ENCODE assay signal across 9 cellular contexts in genomic region chr14:102805454-102805891, GRCh38. TPM values are rescaled to one million over a fixed set of nuclear protein-coding genes. Genes with fewer than 3 reads are reported as not detected.
A peak's percentile ranks its signal among the peaks of the same experiment; 100 is the strongest.
DNase-seq lines count a peak whose midpoint lies in the region; ATAC-seq, FAIRE-seq and TF ChIP-seq lines count a peak whose summit lies in the region.
"Had no signal": no experiment of that assay in that cellular context is flagged by ENCODE, and none has a peak within 500 bp of the region (broad histone marks: within the 10 kb centered on the region; RNA-seq: fewer than 3 reads in every experiment).

No MANE protein-coding gene starts in this region.

- TF ChIP-seq CTCF in osteoblast (IDR thresholded peaks at IDR 0.05; ENCODE audit: extremely low read depth, low read depth, low read length): peak; percentile 13
- TF ChIP-seq CTCF in neural progenitor cell (IDR thresholded peaks at IDR 0.05): no peak

- H3K79me2 ChIP-seq in osteoblast (ENCODE audit: insufficient read depth, low read length): peaks cover 71% of the 10 kb centered on the region
- H3K79me2 ChIP-seq in neural progenitor cell (ENCODE audit: low read depth): no peaks in the 10 kb centered on the region

- H3K27ac ChIP-seq in osteoblast (ENCODE audit: low read depth, low read length): no peak overlapping the region
- H3K27ac ChIP-seq in neural progenitor cell: no peak overlapping the region
- H3K27ac ChIP-seq: lower lobe of right lung had no signal

- DNase-seq in HTR-8/SVneo (ENCODE audit: insufficient read length, low spot score) (peak; percentile 63), osteoblast (ENCODE audit: insufficient read length, low spot score, missing footprints) (peak; percentile 87), neural progenitor cell (ENCODE audit: low spot score) (no peak), NCI-H510A (lab: John Stamatoyannopoulos, UW) (no peak), T1000 (lab: John Stamatoyannopoulos, UW) (no peak), posterior vena cava (ENCODE audit: low spot score) (no peak)
- peak; percentile 66 for DNase-seq in activated T-cell treated with anti-CD3 and anti-CD28 coated beads, Interleukin-2, amount 50 U/mL, for 24 hours
- DNase-seq: lower lobe of right lung had no signal

- no peaks in the 10 kb centered on the region for H3K27me3 Mint-ChIP-seq in activated T-cell treated with anti-CD3 and anti-CD28 coated beads, Interleukin-2, amount 50 U/mL, for 24 hours
- H3K27me3 Mint-ChIP-seq in neural progenitor cell (ENCODE audit: insufficient read depth, low read depth): peaks cover 2% of the 10 kb centered on the region

- peak; percentile 42 for ATAC-seq in GM18907 (IDR thresholded peaks at IDR 0.05; ENCODE audit: unreplicated experiment)

- H3K4me1 ChIP-seq in osteoblast (ENCODE audit: insufficient read depth, low read length): peaks cover 12% of the 10 kb centered on the region
- H3K4me1 ChIP-seq in neural progenitor cell: no peaks in the 10 kb centered on the region
- H3K4me1 ChIP-seq: lower lobe of right lung had no signal

- no peaks in the 10 kb centered on the region for H3K9me3 ChIP-seq in osteoblast (ENCODE audit: low read depth, low read length)
- H3K9me3 ChIP-seq in neural progenitor cell (ENCODE audit: low read depth): no peaks in the 10 kb centered on the region
- H3K9me3 ChIP-seq: lower lobe of right lung had no signal

- peaks cover 45% of the 10 kb centered on the region for H4K20me1 ChIP-seq in osteoblast (ENCODE audit: insufficient read depth, low read length)
- no peaks in the 10 kb centered on the region for H4K20me1 ChIP-seq in neural progenitor cell (ENCODE audit: low read depth)

- no peaks in the 10 kb centered on the region for H3K36me3 ChIP-seq in osteoblast (ENCODE audit: insufficient read depth, low read length)
- H3K36me3 ChIP-seq in neural progenitor cell: no peaks in the 10 kb centered on the region
- H3K36me3 ChIP-seq: lower lobe of right lung had no signal

- H2AFZ ChIP-seq in osteoblast (ENCODE audit: low read length) (no peak overlapping the region), neural progenitor cell (replicated peaks) (no peak overlapping the region)

- no peaks in the 10 kb centered on the region for H3K27me3 ChIP-seq in osteoblast (ENCODE audit: insufficient read depth, low read length)
- no peaks in the 10 kb centered on the region for H3K27me3 ChIP-seq in neural progenitor cell

- intact Hi-C loops in posterior vena cava (cut with DNase I): no loop called here

- H3K4me2 ChIP-seq in osteoblast (ENCODE audit: insufficient read depth, low read length) (peak overlapping the region; percentile 46), neural progenitor cell (no peak overlapping the region)

- H3K4me1 Mint-ChIP-seq in activated T-cell treated with anti-CD3 and anti-CD28 coated beads, Interleukin-2, amount 50 U/mL, for 24 hours (ENCODE audit: low read depth): peaks cover 75% of the 10 kb centered on the region
- H3K4me1 Mint-ChIP-seq in neural progenitor cell: peaks cover 12% of the 10 kb centered on the region

- no peak overlapping the region for H3K4me3 ChIP-seq in osteoblast (ENCODE audit: insufficient read depth, low read length)
- no peak overlapping the region for H3K4me3 ChIP-seq in neural progenitor cell
- H3K4me3 ChIP-seq: lower lobe of right lung had no signal

- no peaks in the 10 kb centered on the region for H3F3A ChIP-seq in neural progenitor cell (ENCODE audit: low read depth)

- FAIRE-seq in HTR-8/SVneo (lab: Jason Lieb, UNC): peak; percentile 4

- peak overlapping the region; percentile 96 for H3K27ac Mint-ChIP-seq in activated T-cell treated with anti-CD3 and anti-CD28 coated beads, Interleukin-2, amount 50 U/mL, for 24 hours
- no peak overlapping the region for H3K27ac Mint-ChIP-seq in neural progenitor cell

- peak overlapping the region; percentile 58 for H3K4me3 Mint-ChIP-seq in activated T-cell treated with anti-CD3 and anti-CD28 coated beads, Interleukin-2, amount 50 U/mL, for 24 hours
- H3K4me3 Mint-ChIP-seq in neural progenitor cell: no peak overlapping the region

- peaks cover 73% of the 10 kb centered on the region for H3K36me3 Mint-ChIP-seq in activated T-cell treated with anti-CD3 and anti-CD28 coated beads, Interleukin-2, amount 50 U/mL, for 24 hours (ENCODE audit: low read depth)
- no peaks in the 10 kb centered on the region for H3K36me3 Mint-ChIP-seq in neural progenitor cell

- no peaks in the 10 kb centered on the region for H3K9me3 Mint-ChIP-seq in activated T-cell treated with anti-CD3 and anti-CD28 coated beads, Interleukin-2, amount 50 U/mL, for 24 hours
- H3K9me3 Mint-ChIP-seq in neural progenitor cell: no peaks in the 10 kb centered on the region

- H3K9ac ChIP-seq in neural progenitor cell: no peak overlapping the region

RNA-seq across cellular contexts. Expression of gene TRAF3, which starts 28.2 kb away (rescaled TPM):
- total RNA-seq in osteoblast (19.5 and 23.3 TPM in 2 replicates), neural progenitor cell (ENCODE audit: low replicate concordance) (15.7 and 18.1 TPM in 2 replicates), posterior vena cava (10 to 100 TPM; 17.8 to 28.0 TPM)

Comparison
In these comparisons a context has a peak if more than half of its experiments do, and no peak if none do; other contexts are left out.
1. DNase-seq: peak in HTR-8/SVneo (single experiment), activated T-cell treated with anti-CD3 and anti-CD28 coated beads, Interleukin-2, amount 50 U/mL, for 24 hours (single experiment) and osteoblast (single experiment); none in neural progenitor cell (single experiment), NCI-H510A (single experiment), T1000 (single experiment) and posterior vena cava (single experiment).